In genomic region chr9:87984310-87984709, GRCh38 we compare ENCODE assay signal across 1 cellular context.
TF ChIP-seq lines count a peak whose summit lies in the region.

No MANE protein-coding gene starts in this region.

TF ChIP-seq in HepG2, 621 proteins besides CTCF, POLR2A, EP300 and RAD21:
- peak; percentile 20 to 30; a peak in 2 of 4 replicates for TF ChIP-seq MAFK (conservative IDR thresholded peaks at IDR 0.05 in 1 of 2, IDR thresholded peaks at IDR 0.05 in 1 of 2; ENCODE audit: low read length in 2 of 2)
- 0 out of 2 replicates have a peak, but pooled peaks have one; percentile 17 for TF ChIP-seq MAFF (IDR thresholded peaks at IDR 0.05; ENCODE audit: low read depth, low read length)
